8 cellular contexts compared by ENCODE assay signal in the genomic region with DNA sequence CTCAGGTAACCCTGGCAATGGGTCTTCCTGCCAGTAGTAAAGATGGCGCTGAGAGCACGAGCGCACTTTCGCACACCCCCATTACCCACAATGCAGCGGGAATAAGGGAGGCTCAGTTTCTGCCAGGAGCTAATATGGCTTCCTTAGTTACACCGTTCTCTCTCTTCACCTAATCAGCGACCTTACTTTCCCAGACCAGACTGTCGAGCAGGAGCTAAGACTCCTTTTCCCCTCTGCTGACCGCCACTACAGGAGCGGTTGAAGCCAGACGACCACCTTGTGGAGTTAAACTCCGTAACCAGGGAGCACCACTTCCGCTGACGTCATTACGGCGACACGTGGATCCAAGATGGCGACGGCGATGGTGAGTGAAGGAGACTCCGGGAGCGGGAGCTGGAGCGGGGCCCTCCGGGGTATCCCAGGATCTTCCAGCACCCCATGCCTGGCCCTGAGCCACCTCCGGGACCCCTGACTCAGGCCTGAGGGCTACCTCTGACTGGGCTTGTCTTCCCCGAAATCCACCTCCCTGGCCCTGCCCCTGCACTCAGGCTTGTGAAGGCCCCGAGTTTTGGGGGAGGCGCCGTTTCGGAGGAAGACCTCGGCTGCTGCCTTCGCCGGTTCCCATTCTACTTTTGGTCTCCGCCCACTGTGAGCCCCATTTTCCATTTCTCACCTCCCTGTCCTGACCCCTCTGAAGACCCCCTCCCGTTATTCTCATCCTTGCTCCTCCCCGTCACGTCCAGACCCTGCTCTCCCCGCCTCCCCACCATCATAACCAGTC. TPM values are rescaled to one million over a fixed set of nuclear protein-coding genes. Genes with fewer than 3 reads are reported as not detected.
A peak's percentile ranks its signal among the peaks of the same experiment; 100 is the strongest.
DNase-seq lines count a peak whose midpoint lies in the region; ATAC-seq and TF ChIP-seq lines count a peak whose summit lies in the region.

A gene with protein sequence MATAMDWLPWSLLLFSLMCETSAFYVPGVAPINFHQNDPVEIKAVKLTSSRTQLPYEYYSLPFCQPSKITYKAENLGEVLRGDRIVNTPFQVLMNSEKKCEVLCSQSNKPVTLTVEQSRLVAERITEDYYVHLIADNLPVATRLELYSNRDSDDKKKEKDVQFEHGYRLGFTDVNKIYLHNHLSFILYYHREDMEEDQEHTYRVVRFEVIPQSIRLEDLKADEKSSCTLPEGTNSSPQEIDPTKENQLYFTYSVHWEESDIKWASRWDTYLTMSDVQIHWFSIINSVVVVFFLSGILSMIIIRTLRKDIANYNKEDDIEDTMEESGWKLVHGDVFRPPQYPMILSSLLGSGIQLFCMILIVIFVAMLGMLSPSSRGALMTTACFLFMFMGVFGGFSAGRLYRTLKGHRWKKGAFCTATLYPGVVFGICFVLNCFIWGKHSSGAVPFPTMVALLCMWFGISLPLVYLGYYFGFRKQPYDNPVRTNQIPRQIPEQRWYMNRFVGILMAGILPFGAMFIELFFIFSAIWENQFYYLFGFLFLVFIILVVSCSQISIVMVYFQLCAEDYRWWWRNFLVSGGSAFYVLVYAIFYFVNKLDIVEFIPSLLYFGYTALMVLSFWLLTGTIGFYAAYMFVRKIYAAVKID (plus strand): TSS at position 323 of the 781 bp plus-strand sequence. CDS start 27 bp downstream, at position 350.

- H3K9me3 ChIP-seq in upper lobe of right lung = no peaks in the 10 kb centered on the region

- peak within 1 kb of the TSS; percentile 100 for H3K27ac ChIP-seq in upper lobe of right lung

- peaks cover 30% of the 10 kb centered on the region for H3K4me1 ChIP-seq in upper lobe of right lung

- in situ Hi-C loops in GM13976 (cut with MboI; ENCODE audit: low sequenced_read_pairs, unreplicated experiment) = no loop called here

- H3K4me3 ChIP-seq in upper lobe of right lung = peak within 1 kb of the TSS; percentile 99

- no peaks in the 10 kb centered on the region for H3K27me3 ChIP-seq in upper lobe of right lung

- DNase-seq in GM13976 (ENCODE audit: low spot score) (peak; percentile 88), NCI-H146 treated with DMSO at 0.1 percent for 48 hours (lab: John Stamatoyannopoulos, UW; ENCODE audit: unreplicated experiment) (peak; percentile 99), amniotic stem cell (lab: John Stamatoyannopoulos, UW) (peak; percentile 78), left cardiac atrium (peak; percentile 91), posterior vena cava (ENCODE audit: low spot score) (peak; percentile 96), upper lobe of right lung (peak; percentile 92)

- peaks cover under 1% of the 10 kb centered on the region for H3K36me3 ChIP-seq in upper lobe of right lung

- ATAC-seq in HG02870 (IDR thresholded peaks at IDR 0.05; ENCODE audit: unreplicated experiment) (peak; percentile 74), left cardiac atrium (peak; percentile 95 to 96), upper lobe of right lung (peak; percentile 94)

- intact Hi-C loops in T-helper 1 cell treated with Interleukin-12 subunit alpha and Interleukin-12 subunit beta and Interleukin-4 antibody, amounts not matched to agents 30 ng/mL and 1 ng/mL, for 36 hours (cut with micrococcal nuclease) = loop anchor here (1.0 to 2.0 kb wide), 6 partner anchors 98 to 425 kb away; a partner anchor contains a TSS
- intact Hi-C loops in left cardiac atrium (cut with DNase I) = no loop called here
- intact Hi-C loops in posterior vena cava (cut with DNase I) = no loop called here
- intact Hi-C loops in upper lobe of right lung (cut with DNase I) = no loop called here

- no peak for TF ChIP-seq CTCF in GM13976 (IDR thresholded peaks at IDR 0.05; ENCODE audit: borderline replicate concordance, control extremely low read depth, extremely low read depth, insufficient read depth, missing control alignments)
- no peak for TF ChIP-seq CTCF in upper lobe of right lung (IDR thresholded peaks at IDR 0.05)

RNA-seq across cellular contexts. Expression of the gene that starts here (rescaled TPM):
- total RNA-seq in T-helper 1 cell treated with Interleukin-12 subunit alpha and Interleukin-12 subunit beta and Interleukin-4 antibody, amounts not matched to agents 30 ng/mL and 1 ng/mL, for 36 hours = 44.3 and 44.4 TPM in 2 replicates
- total RNA-seq in left cardiac atrium = 10 to 100 TPM; 31.2 to 37.8 TPM
- 10 to 100 TPM; 29.4 to 30.0 TPM for total RNA-seq in posterior vena cava
- 49.2 TPM for total RNA-seq in upper lobe of right lung

Comparison
In these comparisons a context has a peak if more than half of its experiments do, and no peak if none do; other contexts are left out.
1. Peak in every context shown above with its lines: DNase-seq, ATAC-seq, H3K4me3 ChIP-seq and H3K27ac ChIP-seq.